ENCODE assay signal across 28 cellular contexts in the genomic region with DNA sequence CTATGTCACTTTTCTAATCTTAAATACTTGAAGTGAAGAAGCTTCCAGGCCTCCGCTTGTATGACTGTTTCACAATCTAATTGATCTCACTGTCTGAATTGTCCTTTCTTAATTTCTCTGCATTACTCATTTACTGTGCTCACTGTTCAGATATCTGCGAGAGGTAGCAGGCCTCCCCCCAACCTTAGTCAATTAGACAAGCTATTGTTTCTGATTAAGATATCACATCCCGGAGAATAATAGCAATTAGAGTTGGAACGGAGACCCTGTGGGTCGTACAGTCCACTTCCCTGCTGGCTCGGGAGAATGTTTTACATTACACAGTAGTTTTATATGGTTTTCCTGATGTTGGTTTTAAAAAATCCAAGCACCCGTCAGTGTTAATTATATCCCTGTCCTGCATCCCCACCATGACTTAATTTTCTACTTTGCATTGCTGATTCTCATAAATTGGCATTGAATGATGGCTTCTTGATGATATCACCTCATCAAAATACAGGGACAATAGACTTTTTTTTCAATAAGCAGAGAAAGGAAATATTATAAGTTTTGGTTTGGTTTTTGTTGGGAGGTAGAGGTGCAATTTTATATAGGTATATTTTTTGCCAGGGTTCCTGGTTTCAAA.
"Had no signal": no experiment of that assay in that cellular context is flagged by ENCODE, and none has a peak within 500 bp of the region (broad histone marks: within the 10 kb centered on the region; RNA-seq: fewer than 3 reads in every experiment).

No MANE protein-coding gene starts in this region.

- H3K27me3 Mint-ChIP-seq: stimulated activated memory B cell treated with anti-CD40 and anti-IgM and Interleukin-4, amounts not matched to agents 10 μg/mL and 1 μg/mL and 100 μg/mL, for 72 hours; stimulated activated naive CD8-positive, alpha-beta T cell treated with anti-CD3 and anti-CD28 coated beads, Interleukin-15, Interleukin-2, amounts not matched to agents 100 ng/mL and 50 ng/mL, for 24 hours had no signal

- H3K4me1 ChIP-seq: stomach, suprapubic skin, testis, thyroid gland, tibial artery, tibial nerve, transverse colon, upper lobe of left lung, upper lobe of right lung, uterus, vagina had no signal

- H3K27me3 ChIP-seq: stomach, suprapubic skin, testis, thyroid gland, tibial artery, tibial nerve, transverse colon, upper lobe of left lung, upper lobe of right lung, uterus, vagina had no signal

- H3K36me3 Mint-ChIP-seq: stimulated activated effector memory CD8-positive, alpha-beta T cell treated with anti-CD3 and anti-CD28 coated beads, Interleukin-12 subunit alpha, Interleukin-12 subunit beta, amount 100 ng/mL, for 72 hours; stimulated activated memory B cell treated with anti-CD40 and anti-IgM and Interleukin-4, amounts not matched to agents 10 μg/mL and 1 μg/mL and 100 μg/mL, for 72 hours; stimulated activated naive B cell treated with anti-CD40 and anti-IgM and Interleukin-4, amounts not matched to agents 10 μg/mL and 1 μg/mL and 100 μg/mL, for 72 hours; type B pancreatic cell had no signal

- H3K9me3 ChIP-seq: stomach, suprapubic skin, testis, thoracic aorta, thyroid gland, tibial artery, tibial nerve, transverse colon, upper lobe of left lung, upper lobe of right lung, uterus, vagina had no signal

- ATAC-seq: stimulated activated effector memory CD8-positive, alpha-beta T cell treated with anti-CD3 and anti-CD28 coated beads, Interleukin-12 subunit alpha, Interleukin-12 subunit beta, amount 100 ng/mL, for 72 hours; stimulated activated memory B cell treated with anti-CD40 and anti-IgM and Interleukin-4, amounts not matched to agents 10 μg/mL and 1 μg/mL and 100 μg/mL, for 72 hours; stimulated activated naive B cell treated with anti-CD40 and anti-IgM and Interleukin-4, amounts not matched to agents 10 μg/mL and 1 μg/mL and 100 μg/mL, for 72 hours; stimulated activated naive CD8-positive, alpha-beta T cell treated with anti-CD3 and anti-CD28 coated beads, Interleukin-15, amount 100 ng/mL, for 72 hours; stimulated activated naive CD8-positive, alpha-beta T cell treated with anti-CD3 and anti-CD28 coated beads, Interleukin-15, Interleukin-2, amounts not matched to agents 100 U/mL and 50 U/mL, for 24 hours; upper lobe of right lung had no signal

- H3K27ac ChIP-seq: stomach, suprapubic skin, testis, thoracic aorta, thyroid gland, tibial artery, tibial nerve, transverse colon, upper lobe of left lung, upper lobe of right lung, uterus, vagina had no signal

- H3K36me3 ChIP-seq: stomach, suprapubic skin, thoracic aorta, thyroid gland, tibial artery, tibial nerve, transverse colon, upper lobe of left lung, upper lobe of right lung, uterus, vagina had no signal

- H3K4me1 Mint-ChIP-seq: stimulated activated effector memory CD8-positive, alpha-beta T cell treated with anti-CD3 and anti-CD28 coated beads, Interleukin-12 subunit alpha, Interleukin-12 subunit beta, amount 100 ng/mL, for 72 hours; stimulated activated memory B cell treated with anti-CD40 and anti-IgM and Interleukin-4, amounts not matched to agents 10 μg/mL and 1 μg/mL and 100 μg/mL, for 72 hours; stimulated activated naive B cell treated with anti-CD40 and anti-IgM and Interleukin-4, amounts not matched to agents 10 μg/mL and 1 μg/mL and 100 μg/mL, for 72 hours; stimulated activated naive CD8-positive, alpha-beta T cell treated with anti-CD3 and anti-CD28 coated beads, Interleukin-15, amount 100 ng/mL, for 72 hours had no signal

- H3K27ac Mint-ChIP-seq: stimulated activated effector memory CD8-positive, alpha-beta T cell treated with anti-CD3 and anti-CD28 coated beads, Interleukin-12 subunit alpha, Interleukin-12 subunit beta, amount 100 ng/mL, for 72 hours; stimulated activated memory B cell treated with anti-CD40 and anti-IgM and Interleukin-4, amounts not matched to agents 10 μg/mL and 1 μg/mL and 100 μg/mL, for 72 hours; stimulated activated naive B cell treated with anti-CD40 and anti-IgM and Interleukin-4, amounts not matched to agents 10 μg/mL and 1 μg/mL and 100 μg/mL, for 72 hours; stimulated activated naive CD8-positive, alpha-beta T cell treated with anti-CD3 and anti-CD28 coated beads, Interleukin-15, amount 100 ng/mL, for 72 hours; stimulated activated naive CD8-positive, alpha-beta T cell treated with anti-CD3 and anti-CD28 coated beads, Interleukin-15, Interleukin-2, amounts not matched to agents 100 ng/mL and 50 ng/mL, for 24 hours; type B pancreatic cell had no signal

- H3K9me3 Mint-ChIP-seq: stimulated activated effector memory CD8-positive, alpha-beta T cell treated with anti-CD3 and anti-CD28 coated beads, Interleukin-12 subunit alpha, Interleukin-12 subunit beta, amount 100 ng/mL, for 72 hours; stimulated activated memory B cell treated with anti-CD40 and anti-IgM and Interleukin-4, amounts not matched to agents 10 μg/mL and 1 μg/mL and 100 μg/mL, for 72 hours; stimulated activated naive B cell treated with anti-CD40 and anti-IgM and Interleukin-4, amounts not matched to agents 10 μg/mL and 1 μg/mL and 100 μg/mL, for 72 hours; stimulated activated naive CD8-positive, alpha-beta T cell treated with anti-CD3 and anti-CD28 coated beads, Interleukin-15, Interleukin-2, amounts not matched to agents 100 ng/mL and 50 ng/mL, for 24 hours; type B pancreatic cell had no signal

- DNase-seq: stimulated activated CD4-positive, alpha-beta T cell treated with anti-CD3 and anti-CD28 coated beads, Interleukin-2, amount 100 ng/mL, for 48 hours; stimulated activated CD4-positive, alpha-beta T cell treated with anti-CD3 and anti-CD28 coated beads, Interleukin-4, amount 100 ng/mL, for 1 hour; stimulated activated CD4-positive, alpha-beta T cell treated with anti-CD3 and anti-CD28 coated beads, Interleukin-4, amount 100 ng/mL, for 24 hours; stimulated activated CD4-positive, alpha-beta T cell treated with anti-CD3 and anti-CD28 coated beads, Interleukin-4, amount 100 ng/mL, for 4 hours; stimulated activated CD8-positive, alpha-beta memory T cell treated with anti-CD3 and anti-CD28 coated beads, Interleukin-4, amount 100 ng/mL, for 48 hours; stimulated activated naive B cell treated with anti-CD40 and anti-IgM and Interleukin-4, amounts not matched to agents 10 μg/mL and 1 μg/mL and 100 μg/mL, for 72 hours; stimulated activated naive CD4-positive, alpha-beta T cell; stimulated activated naive CD4-positive, alpha-beta T cell treated with Interleukin-2 at 50 U/mL for 16 hours; stimulated activated naive CD8-positive, alpha-beta T cell treated with anti-CD3 and anti-CD28 coated beads, Interleukin-15, amount 100 ng/mL, for 72 hours; stimulated activated naive CD8-positive, alpha-beta T cell treated with anti-CD3 and anti-CD28 coated beads, Interleukin-15, Interleukin-2, amounts not matched to agents 100 U/mL and 50 U/mL, for 24 hours; stomach; substantia nigra; testis; thyroid gland; tibial artery; transverse colon; trophoblast cell; upper lobe of left lung; upper lobe of right lung; uterus had no signal

- H3K4me3 ChIP-seq: stomach, suprapubic skin, testis, thoracic aorta, thyroid gland, tibial artery, tibial nerve, transverse colon, upper lobe of left lung, upper lobe of right lung, uterus, vagina had no signal

- H3K4me3 Mint-ChIP-seq: stimulated activated effector memory CD8-positive, alpha-beta T cell treated with anti-CD3 and anti-CD28 coated beads, Interleukin-12 subunit alpha, Interleukin-12 subunit beta, amount 100 ng/mL, for 72 hours; stimulated activated memory B cell treated with anti-CD40 and anti-IgM and Interleukin-4, amounts not matched to agents 10 μg/mL and 1 μg/mL and 100 μg/mL, for 72 hours; stimulated activated naive B cell treated with anti-CD40 and anti-IgM and Interleukin-4, amounts not matched to agents 10 μg/mL and 1 μg/mL and 100 μg/mL, for 72 hours; stimulated activated naive CD8-positive, alpha-beta T cell treated with anti-CD3 and anti-CD28 coated beads, Interleukin-15, amount 100 ng/mL, for 72 hours; stimulated activated naive CD8-positive, alpha-beta T cell treated with anti-CD3 and anti-CD28 coated beads, Interleukin-15, Interleukin-2, amounts not matched to agents 100 ng/mL and 50 ng/mL, for 24 hours; type B pancreatic cell had no signal
